ENCODE assay signal across 22 cellular contexts in the genomic region with DNA sequence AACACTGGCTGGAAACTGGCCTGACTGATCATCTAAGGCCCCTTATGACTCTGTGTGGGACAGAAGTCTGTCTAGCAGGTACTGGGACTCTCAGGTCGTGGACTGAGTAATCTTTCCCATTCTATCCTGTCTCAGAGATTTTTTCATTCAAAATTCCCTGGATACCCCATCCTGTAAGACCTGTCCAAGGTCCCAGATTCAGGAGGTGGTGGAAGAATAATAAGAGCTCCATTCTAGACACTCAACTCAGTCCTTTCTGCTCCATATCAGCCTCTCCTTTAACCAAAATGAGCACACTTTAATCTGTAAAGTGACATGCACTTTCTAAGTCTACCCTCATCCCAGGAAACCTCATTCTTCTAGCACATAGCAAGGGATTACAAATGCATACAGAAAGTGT.
"Had no signal": no experiment of that assay in that cellular context is flagged by ENCODE, and none has a peak within 500 bp of the region (broad histone marks: within the 10 kb centered on the region; RNA-seq: fewer than 3 reads in every experiment).

No MANE protein-coding gene starts in this region.

- H3K4me3 ChIP-seq: left ventricle myocardium inferior, lung, mucosa of descending colon, ovary, prostate gland, spleen, tibial nerve, uterus had no signal

- ATAC-seq: naive thymus-derived CD4-positive, alpha-beta T cell; natural killer cell treated with Interleukin-12 subunit alpha and Interleukin-12 subunit beta and Interleukin-15 and Interleukin-18, amount 100 ng/mL, for 72 hours; right cardiac atrium; sciatic nerve; stimulated activated memory B cell treated with anti-CD40 and anti-IgM and Interleukin-4, amounts not matched to agents 10 μg/mL and 1 μg/mL and 100 μg/mL, for 72 hours; stimulated activated naive CD8-positive, alpha-beta T cell treated with anti-CD3 and anti-CD28 coated beads, Interleukin-15, amount 100 ng/mL, for 72 hours had no signal

- H3K4me1 Mint-ChIP-seq: stimulated activated memory B cell treated with anti-CD40 and anti-IgM and Interleukin-4, amounts not matched to agents 10 μg/mL and 1 μg/mL and 100 μg/mL, for 72 hours had no signal

- DNase-seq: islet precursor cell; left ventricle myocardium inferior; midbrain; mucosa of descending colon; naive thymus-derived CD4-positive, alpha-beta T cell; ovary; retina; right cardiac atrium; small intestine; spleen; stimulated activated CD4-positive, alpha-beta T cell treated with anti-CD3 and anti-CD28 coated beads, Interleukin-4, amount 100 ng/mL, for 24 hours; stimulated activated naive CD4-positive, alpha-beta T cell treated with Interleukin-2 at 50 U/mL for 16 hours; stimulated activated naive CD8-positive, alpha-beta T cell treated with anti-CD3 and anti-CD28 coated beads, Interleukin-15, amount 100 ng/mL, for 72 hours; substantia nigra; uterus had no signal

- H3K4me3 Mint-ChIP-seq: naive thymus-derived CD4-positive, alpha-beta T cell; natural killer cell treated with Interleukin-12 subunit alpha and Interleukin-12 subunit beta and Interleukin-15 and Interleukin-18, amount 100 ng/mL, for 72 hours; stimulated activated memory B cell treated with anti-CD40 and anti-IgM and Interleukin-4, amounts not matched to agents 10 μg/mL and 1 μg/mL and 100 μg/mL, for 72 hours; stimulated activated naive CD8-positive, alpha-beta T cell treated with anti-CD3 and anti-CD28 coated beads, Interleukin-15, amount 100 ng/mL, for 72 hours; type B pancreatic cell had no signal

- H3K9me3 Mint-ChIP-seq: natural killer cell treated with Interleukin-12 subunit alpha and Interleukin-12 subunit beta and Interleukin-15 and Interleukin-18, amount 100 ng/mL, for 72 hours; stimulated activated memory B cell treated with anti-CD40 and anti-IgM and Interleukin-4, amounts not matched to agents 10 μg/mL and 1 μg/mL and 100 μg/mL, for 72 hours; stimulated activated naive CD8-positive, alpha-beta T cell treated with anti-CD3 and anti-CD28 coated beads, Interleukin-15, amount 100 ng/mL, for 72 hours; type B pancreatic cell had no signal

- H3K27ac ChIP-seq: left ventricle myocardium inferior, ovary, prostate gland, spleen, tibial nerve, uterus had no signal

- H3K27ac Mint-ChIP-seq: stimulated activated memory B cell treated with anti-CD40 and anti-IgM and Interleukin-4, amounts not matched to agents 10 μg/mL and 1 μg/mL and 100 μg/mL, for 72 hours; type B pancreatic cell had no signal

- H3K4me1 ChIP-seq: prostate gland, uterus had no signal

- H3K9me3 ChIP-seq: left ventricle myocardium inferior, mucosa of descending colon, ovary, prostate gland, spleen, tibial nerve, uterus had no signal

- H3K36me3 ChIP-seq: ovary, prostate gland, uterus had no signal

- H3K27me3 ChIP-seq: ovary, spleen, tibial nerve, uterus had no signal

- H3K27me3 Mint-ChIP-seq: naive thymus-derived CD4-positive, alpha-beta T cell; natural killer cell treated with Interleukin-12 subunit alpha and Interleukin-12 subunit beta and Interleukin-15 and Interleukin-18, amount 100 ng/mL, for 72 hours; stimulated activated memory B cell treated with anti-CD40 and anti-IgM and Interleukin-4, amounts not matched to agents 10 μg/mL and 1 μg/mL and 100 μg/mL, for 72 hours; stimulated activated naive CD8-positive, alpha-beta T cell treated with anti-CD3 and anti-CD28 coated beads, Interleukin-15, amount 100 ng/mL, for 72 hours; type B pancreatic cell had no signal
